ENCODE assay signal across 8 cellular contexts in the genomic region with DNA sequence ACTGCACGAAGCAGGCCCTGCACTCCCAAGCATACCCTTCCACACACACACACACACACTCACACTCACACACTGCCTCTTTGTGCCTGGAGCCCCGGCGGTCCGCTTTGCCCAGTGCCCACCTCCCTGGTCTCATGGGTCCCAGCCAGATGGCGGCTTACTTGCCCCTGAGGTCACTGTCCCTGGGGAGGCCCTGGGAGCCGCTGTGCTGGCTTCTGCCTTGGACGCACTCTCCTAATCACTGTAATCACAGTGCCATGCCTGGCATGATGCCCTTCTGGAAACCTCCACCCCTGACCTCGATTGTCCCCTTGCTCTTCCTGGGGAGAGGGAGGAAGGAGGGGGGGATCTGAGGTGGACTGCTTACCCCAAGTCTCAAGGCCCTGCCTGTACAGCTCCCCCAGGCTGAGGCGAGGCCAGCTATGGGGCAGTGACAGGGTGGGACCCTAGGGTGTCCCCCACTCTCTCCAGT. TPM values are rescaled to one million over a fixed set of nuclear protein-coding genes. Genes with fewer than 3 reads are reported as not detected.
DNase-seq lines count a peak whose midpoint lies in the region; TF ChIP-seq lines count a peak whose summit lies in the region.

No MANE protein-coding gene starts in this region.

- peaks cover 20 to 47% of the 10 kb centered on the region in 2 donors for H3K4me1 ChIP-seq in ascending aorta
- peaks cover 100% of the 10 kb centered on the region for H3K4me1 ChIP-seq in left ventricle myocardium inferior
- H3K4me1 ChIP-seq in sigmoid colon: peaks cover 0 to 67% (median 63%) of the 10 kb centered on the region in 4 donors

- peak overlapping the region; percentile 54 to 66 for H3K4me3 ChIP-seq in ascending aorta
- H3K4me3 ChIP-seq in left ventricle myocardium inferior: peak overlapping the region; percentile 67
- peak overlapping the region in 3 of 4 donors; percentile 55 to 58 (median 58) for H3K4me3 ChIP-seq in sigmoid colon

- no peak for TF ChIP-seq CTCF in ascending aorta (IDR thresholded peaks at IDR 0.05)
- no peak for TF ChIP-seq CTCF in left ventricle myocardium inferior (IDR thresholded peaks at IDR 0.05; ENCODE audit: borderline replicate concordance)
- TF ChIP-seq CTCF in sigmoid colon (IDR thresholded peaks at IDR 0.05): no peak

- intact Hi-C loops in ascending aorta (cut with DNase I): loop anchor here (1.0 kb wide), 2 partner anchors 10 to 36 kb away; a partner anchor contains a TSS
- intact Hi-C loops in left ventricle myocardium inferior (cut with micrococcal nuclease): no loop called here
- intact Hi-C loops in sigmoid colon (cut with DNase I): no loop called here

- WGBS in sigmoid colon, 2 donors: 67 to 68% methylated on average over 9 of the region's 9 CpGs

- no peak for TF ChIP-seq POLR2A in sigmoid colon (IDR thresholded peaks at IDR 0.05)

- no peaks in the 10 kb centered on the region for H3K9me3 ChIP-seq in ascending aorta
- H3K9me3 ChIP-seq in left ventricle myocardium inferior (replicated peaks): no peaks in the 10 kb centered on the region
- H3K9me3 ChIP-seq in sigmoid colon: no peaks in the 10 kb centered on the region

- H3K27ac ChIP-seq in ascending aorta: peak overlapping the region; percentile 95 to 99
- H3K27ac ChIP-seq in left ventricle myocardium inferior (replicated peaks): peak overlapping the region; percentile 95
- H3K27ac ChIP-seq in sigmoid colon: peak overlapping the region; percentile 92 to 98 (median 95)

- peaks cover 43 to 54% of the 10 kb centered on the region in 2 donors for H3K36me3 ChIP-seq in ascending aorta
- peaks cover 58% of the 10 kb centered on the region for H3K36me3 ChIP-seq in left ventricle myocardium inferior
- H3K36me3 ChIP-seq in sigmoid colon: peaks cover 6 to 46% (median 23%) of the 10 kb centered on the region in 4 donors

- DNase-seq in GM03348 (ENCODE audit: low spot score) (peak; percentile 52), ascending aorta (ENCODE audit: low spot score in 2 of 2) (peak; percentile 38 to 94), left ventricle myocardium inferior (peak; percentile 68), sigmoid colon (peak; percentile 87), NCI-H345 (lab: John Stamatoyannopoulos, UW) (no peak), cortex of kidney (lab: John Stamatoyannopoulos, UW) (no peak), GF-D8 (lab: John Stamatoyannopoulos, UW) (no peak), NCI-H748 treated with DMSO at 0.1 percent for 48 hours (lab: John Stamatoyannopoulos, UW) (no peak)

- no peak for TF ChIP-seq EP300 in sigmoid colon (IDR thresholded peaks at IDR 0.05)

- H3K27me3 ChIP-seq in ascending aorta (no peaks in the 10 kb centered on the region), left ventricle myocardium inferior (ENCODE audit: low read depth) (no peaks in the 10 kb centered on the region), sigmoid colon (no peaks in the 10 kb centered on the region)

RNA-seq across cellular contexts. Expression of a gene that starts 36.0 kb away (rescaled TPM):
- total RNA-seq in ascending aorta (89.0 TPM), left ventricle myocardium inferior (60.8 TPM), sigmoid colon (10 to 100 TPM; 11.2 to 42.1 (median 28.5) TPM)
- polyA plus RNA-seq in sigmoid colon: 1 to 10 TPM in 2 of 3 donors, under 1 TPM in 1; 0.69 to 9.8 (median 3.0) TPM

Comparison
In these comparisons a context has a peak if more than half of its experiments do, and no peak if none do; other contexts are left out.
1. DNase-seq: peak in GM03348 (single experiment), ascending aorta (2 of 2), left ventricle myocardium inferior (single experiment) and sigmoid colon (single experiment); none in NCI-H345 (single experiment), cortex of kidney (single experiment), GF-D8 (single experiment) and NCI-H748 treated with DMSO at 0.1 percent for 48 hours (single experiment).
2. Peak in every context shown above with its lines, with median percentiles within 50 percentile points of each other: H3K27ac ChIP-seq and H3K4me3 ChIP-seq.